1 cellular context compared by ENCODE assay signal in the genomic region with DNA sequence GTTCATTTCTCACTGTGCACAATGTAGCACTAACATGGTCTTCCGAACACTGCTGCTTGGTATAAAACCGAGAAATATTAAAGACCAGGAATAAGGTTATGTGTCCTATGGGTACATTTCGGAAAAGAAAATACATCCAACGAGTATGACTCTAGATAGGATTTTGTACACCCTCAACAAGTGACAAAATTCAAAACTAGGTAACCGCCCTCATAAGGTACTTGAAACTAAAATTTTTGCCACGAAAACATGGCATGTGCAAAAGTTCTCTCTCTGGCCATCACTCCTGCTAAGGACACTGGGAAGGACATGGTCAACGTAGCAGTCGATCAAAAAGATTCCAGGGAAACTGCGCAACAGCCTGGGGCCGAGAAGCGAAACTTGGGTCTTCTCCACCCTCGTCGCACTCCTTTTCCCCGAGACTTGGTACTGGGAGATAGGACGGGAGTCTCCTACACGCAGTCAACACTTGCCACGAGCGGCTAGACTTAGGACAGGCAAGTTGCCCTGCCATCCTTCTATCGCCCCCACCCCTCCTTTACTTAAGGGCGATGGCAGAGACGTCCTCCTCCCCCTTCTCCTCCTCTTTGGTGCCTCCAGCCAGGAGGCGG.
TF ChIP-seq lines count a peak whose summit lies in the region.

No MANE protein-coding gene starts in this region.

TF ChIP-seq in HCT116, 20 proteins besides CTCF, POLR2A, EP300 and RAD21 (continued from another document):
- TF ChIP-seq, protein P1, sequence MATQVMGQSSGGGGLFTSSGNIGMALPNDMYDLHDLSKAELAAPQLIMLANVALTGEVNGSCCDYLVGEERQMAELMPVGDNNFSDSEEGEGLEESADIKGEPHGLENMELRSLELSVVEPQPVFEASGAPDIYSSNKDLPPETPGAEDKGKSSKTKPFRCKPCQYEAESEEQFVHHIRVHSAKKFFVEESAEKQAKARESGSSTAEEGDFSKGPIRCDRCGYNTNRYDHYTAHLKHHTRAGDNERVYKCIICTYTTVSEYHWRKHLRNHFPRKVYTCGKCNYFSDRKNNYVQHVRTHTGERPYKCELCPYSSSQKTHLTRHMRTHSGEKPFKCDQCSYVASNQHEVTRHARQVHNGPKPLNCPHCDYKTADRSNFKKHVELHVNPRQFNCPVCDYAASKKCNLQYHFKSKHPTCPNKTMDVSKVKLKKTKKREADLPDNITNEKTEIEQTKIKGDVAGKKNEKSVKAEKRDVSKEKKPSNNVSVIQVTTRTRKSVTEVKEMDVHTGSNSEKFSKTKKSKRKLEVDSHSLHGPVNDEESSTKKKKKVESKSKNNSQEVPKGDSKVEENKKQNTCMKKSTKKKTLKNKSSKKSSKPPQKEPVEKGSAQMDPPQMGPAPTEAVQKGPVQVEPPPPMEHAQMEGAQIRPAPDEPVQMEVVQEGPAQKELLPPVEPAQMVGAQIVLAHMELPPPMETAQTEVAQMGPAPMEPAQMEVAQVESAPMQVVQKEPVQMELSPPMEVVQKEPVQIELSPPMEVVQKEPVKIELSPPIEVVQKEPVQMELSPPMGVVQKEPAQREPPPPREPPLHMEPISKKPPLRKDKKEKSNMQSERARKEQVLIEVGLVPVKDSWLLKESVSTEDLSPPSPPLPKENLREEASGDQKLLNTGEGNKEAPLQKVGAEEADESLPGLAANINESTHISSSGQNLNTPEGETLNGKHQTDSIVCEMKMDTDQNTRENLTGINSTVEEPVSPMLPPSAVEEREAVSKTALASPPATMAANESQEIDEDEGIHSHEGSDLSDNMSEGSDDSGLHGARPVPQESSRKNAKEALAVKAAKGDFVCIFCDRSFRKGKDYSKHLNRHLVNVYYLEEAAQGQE (IDR thresholded peaks at IDR 0.05; ENCODE audit: low read depth), result no peak
- no peak for TF ChIP-seq EGR1 (IDR thresholded peaks at IDR 0.05; ENCODE audit: low read depth)
- TF ChIP-seq FOSL1 (IDR thresholded peaks at IDR 0.05; ENCODE audit: low read depth), result no peak
- TF ChIP-seq, protein P2, sequence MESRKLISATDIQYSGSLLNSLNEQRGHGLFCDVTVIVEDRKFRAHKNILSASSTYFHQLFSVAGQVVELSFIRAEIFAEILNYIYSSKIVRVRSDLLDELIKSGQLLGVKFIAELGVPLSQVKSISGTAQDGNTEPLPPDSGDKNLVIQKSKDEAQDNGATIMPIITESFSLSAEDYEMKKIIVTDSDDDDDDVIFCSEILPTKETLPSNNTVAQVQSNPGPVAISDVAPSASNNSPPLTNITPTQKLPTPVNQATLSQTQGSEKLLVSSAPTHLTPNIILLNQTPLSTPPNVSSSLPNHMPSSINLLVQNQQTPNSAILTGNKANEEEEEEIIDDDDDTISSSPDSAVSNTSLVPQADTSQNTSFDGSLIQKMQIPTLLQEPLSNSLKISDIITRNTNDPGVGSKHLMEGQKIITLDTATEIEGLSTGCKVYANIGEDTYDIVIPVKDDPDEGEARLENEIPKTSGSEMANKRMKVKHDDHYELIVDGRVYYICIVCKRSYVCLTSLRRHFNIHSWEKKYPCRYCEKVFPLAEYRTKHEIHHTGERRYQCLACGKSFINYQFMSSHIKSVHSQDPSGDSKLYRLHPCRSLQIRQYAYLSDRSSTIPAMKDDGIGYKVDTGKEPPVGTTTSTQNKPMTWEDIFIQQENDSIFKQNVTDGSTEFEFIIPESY (IDR thresholded peaks at IDR 0.05; ENCODE audit: extremely low read depth, insufficient replicate concordance, low read length), result no peak
